In genomic region chr18:44679056-44679911, GRCh38 we compare ENCODE assay signal across 1 cellular context.
TF ChIP-seq lines count a peak whose summit lies in the region.

No MANE protein-coding gene starts in this region.

TF ChIP-seq in HepG2, 621 proteins besides CTCF, POLR2A, EP300 and RAD21 (continued from another document and continues in another):
- TF ChIP-seq MAX (IDR thresholded peaks at IDR 0.05) (peak; percentile 40; the same call in 1 of the 2 replicates), SP1 (IDR thresholded peaks at IDR 0.05) (no peak), SP1 (CRISPR knock-in tag; IDR thresholded peaks at IDR 0.05) (no peak), SIN3A (IDR thresholded peaks at IDR 0.05; ENCODE audit: borderline replicate concordance, low read depth, low read length) (no peak), ZNF670 (CRISPR knock-in tag; IDR thresholded peaks at IDR 0.05; ENCODE audit: borderline replicate concordance) (no peak), NONO (IDR thresholded peaks at IDR 0.05) (no peak), NONO (CRISPR knock-in tag; conservative IDR thresholded peaks at IDR 0.05) (no peak), ZBTB4 (CRISPR knock-in tag; IDR thresholded peaks at IDR 0.05; ENCODE audit: borderline replicate concordance) (no peak), ZNF33A (CRISPR knock-in tag; IDR thresholded peaks at IDR 0.05; ENCODE audit: borderline replicate concordance) (no peak), ZEB1 (IDR thresholded peaks at IDR 0.05; ENCODE audit: insufficient replicate concordance, low read depth) (no peak), ASH2L (IDR thresholded peaks at IDR 0.05; ENCODE audit: insufficient read length, low read depth, low read length) (peak; percentile 28), PTBP1 (IDR thresholded peaks at IDR 0.05; ENCODE audit: low read depth, low read length, poor library complexity, severe bottlenecking) (no peak), SP4 (CRISPR knock-in tag; IDR thresholded peaks at IDR 0.05) (no peak), IKZF1 (IDR thresholded peaks at IDR 0.05) (no peak), GABPB1 (CRISPR knock-in tag; IDR thresholded peaks at IDR 0.05) (peak; percentile 39; the same call in 1 of the 2 replicates), ZBTB20 (CRISPR knock-in tag; IDR thresholded peaks at IDR 0.05; ENCODE audit: borderline replicate concordance, low read depth) (no peak), ZNF574 (CRISPR knock-in tag; IDR thresholded peaks at IDR 0.05) (peak; percentile 6; the same call in 1 of the 2 replicates), YY1 (IDR thresholded peaks at IDR 0.05; ENCODE audit: insufficient read depth, insufficient replicate concordance, low read depth, low read length) (no peak), TCF7 (IDR thresholded peaks at IDR 0.05; ENCODE audit: low read depth) (no peak), KAT8 (CRISPR knock-in tag; IDR thresholded peaks at IDR 0.05) (no peak), JUND (CRISPR knock-in tag; IDR thresholded peaks at IDR 0.05) (no peak), FOXP1 (IDR thresholded peaks at IDR 0.05) (no peak), FOXP1 (CRISPR knock-in tag; IDR thresholded peaks at IDR 0.05) (no peak), PATZ1 (CRISPR knock-in tag; IDR thresholded peaks at IDR 0.05) (peak; percentile 66), KLF6 (CRISPR knock-in tag; IDR thresholded peaks at IDR 0.05) (0 out of 2 replicates have a peak, but pooled peaks have one; percentile 30), RBFOX2 (IDR thresholded peaks at IDR 0.05; ENCODE audit: low read depth, low read length) (peak; percentile 86), NFE2L2 (IDR thresholded peaks at IDR 0.05; ENCODE audit: low read length) (no peak), TP53 (CRISPR knock-in tag; conservative IDR thresholded peaks at IDR 0.05) (no peak), ZNF501 (CRISPR knock-in tag; IDR thresholded peaks at IDR 0.05) (0 out of 2 replicates have a peak, but pooled peaks have one; percentile 25), ZNF776 (CRISPR knock-in tag; IDR thresholded peaks at IDR 0.05) (peak; percentile 32; the same call in 1 of the 2 replicates), ZNF800 (CRISPR knock-in tag; IDR thresholded peaks at IDR 0.05) (peak; percentile 84), TFDP2 (CRISPR knock-in tag; IDR thresholded peaks at IDR 0.05) (peak; percentile 69), FOXO1 (CRISPR knock-in tag; IDR thresholded peaks at IDR 0.05) (0 out of 2 replicates have a peak, but pooled peaks have one; percentile 28), NPAS2 (CRISPR knock-in tag; IDR thresholded peaks at IDR 0.05; ENCODE audit: borderline replicate concordance) (no peak), SAP130 (CRISPR knock-in tag; IDR thresholded peaks at IDR 0.05; ENCODE audit: low read depth) (peak; percentile 34; the same call in 1 of the 2 replicates), RXRB (CRISPR knock-in tag; IDR thresholded peaks at IDR 0.05; ENCODE audit: borderline replicate concordance) (0 out of 2 replicates have a peak, but pooled peaks have one; percentile 16), ELF1 (CRISPR knock-in tag; IDR thresholded peaks at IDR 0.05) (no peak), CSRNP2 (CRISPR knock-in tag; conservative IDR thresholded peaks at IDR 0.05; ENCODE audit: low read depth) (no peak), MED1 (CRISPR knock-in tag; IDR thresholded peaks at IDR 0.05) (peak; percentile 51; the same call in 1 of the 2 replicates), ZXDC (CRISPR knock-in tag; IDR thresholded peaks at IDR 0.05) (no peak), REPIN1 (CRISPR knock-in tag; IDR thresholded peaks at IDR 0.05; ENCODE audit: borderline replicate concordance, low read depth) (no peak), ZNF629 (CRISPR knock-in tag; conservative IDR thresholded peaks at IDR 0.05) (no peak), CEBPG (CRISPR knock-in tag; IDR thresholded peaks at IDR 0.05) (peak; percentile 17; the same call in 1 of the 2 replicates), ZNF382 (CRISPR knock-in tag; IDR thresholded peaks at IDR 0.05; ENCODE audit: borderline replicate concordance) (no peak), ZNF770 (CRISPR knock-in tag; IDR thresholded peaks at IDR 0.05) (no peak), SNAPC2 (CRISPR knock-in tag; IDR thresholded peaks at IDR 0.05) (no peak), BATF2 (CRISPR knock-in tag; IDR thresholded peaks at IDR 0.05) (no peak), ADNP (CRISPR knock-in tag; IDR thresholded peaks at IDR 0.05) (no peak)
